ENCODE assay signal across 15 cellular contexts in the genomic region with DNA sequence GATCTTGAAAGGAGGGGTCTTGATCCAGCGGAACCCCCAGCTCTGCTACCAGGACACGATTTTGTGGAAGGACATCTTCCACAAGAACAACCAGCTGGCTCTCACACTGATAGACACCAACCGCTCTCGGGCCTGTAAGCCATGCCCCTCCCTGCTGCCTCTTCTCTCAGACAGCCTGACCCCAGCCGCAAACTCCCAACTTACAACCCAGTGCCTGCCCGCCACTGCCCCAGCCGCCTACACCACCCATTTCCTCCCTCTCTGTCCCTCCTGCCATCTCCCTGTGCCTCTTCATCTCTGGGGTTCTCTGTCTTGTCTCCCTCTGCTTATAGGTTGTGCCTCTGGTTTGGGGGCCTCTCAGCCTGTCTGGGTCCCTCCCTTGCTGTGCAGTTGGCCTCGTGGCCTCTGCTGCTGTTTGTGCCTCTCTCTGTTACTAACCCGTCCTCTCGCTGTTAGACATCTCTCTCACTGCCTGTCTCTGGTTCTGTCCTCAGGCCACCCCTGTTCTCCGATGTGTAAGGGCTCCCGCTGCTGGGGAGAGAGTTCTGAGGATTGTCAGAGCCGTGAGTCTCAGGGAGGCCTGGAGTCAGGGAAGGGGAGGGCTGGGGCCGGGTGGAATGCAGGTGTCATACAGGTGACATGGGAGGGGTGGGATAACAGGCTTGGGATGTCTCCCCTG. TPM values are rescaled to one million over a fixed set of nuclear protein-coding genes. Genes with fewer than 3 reads are reported as not detected.
DNase-seq lines count a peak whose midpoint lies in the region; ATAC-seq and TF ChIP-seq lines count a peak whose summit lies in the region.
"Had no signal": no experiment of that assay in that cellular context is flagged by ENCODE, and none has a peak within 500 bp of the region (broad histone marks: within the 10 kb centered on the region; RNA-seq: fewer than 3 reads in every experiment).

No MANE protein-coding gene starts in this region.

- no peaks in the 10 kb centered on the region for H3K79me2 ChIP-seq in MM.1S (ENCODE audit: low read length)

- H3K4me2 ChIP-seq in MM.1S (ENCODE audit: low read depth, low read length): no peak overlapping the region

- no peaks in the 10 kb centered on the region for H3K9me3 ChIP-seq in MM.1S (replicated peaks; ENCODE audit: insufficient read depth, low read length)

- no peak for DNase-seq in activated CD8-positive, alpha-beta T cell treated with anti-CD3 and anti-CD28 coated beads, Interleukin-2, amount 10 ng/mL, durations not matched to agents 7 days and 5 days
- DNase-seq in activated CD8-positive, alpha-beta T cell treated with anti-CD3 and anti-CD28 coated beads for 36 hours: no peak
- no peak for DNase-seq in activated T-helper 1 cell treated with anti-CD3 and anti-CD28 coated beads, Interleukin-12 subunit alpha, Interleukin-12 subunit beta, Interleukin-2, Interleukin-4 antibody, amounts not matched to agents 30 ng/mL and 10 ng/mL and 1 ng/mL, durations not matched to agents 14 hours and 24 hours and 36 hours (ENCODE audit: low spot score)
- DNase-seq in islet precursor cell: peak; percentile 54
- DNase-seq in MM.1S: no peak
- DNase-seq: 8988T, C1 segment of cervical spinal cord, COR-L47, KG1, NCI-H1092, PC-3 had no signal

- CTCF ChIA-PET in activated CD8-positive, alpha-beta T cell treated with anti-CD3 and anti-CD28 coated beads, Interleukin-2, amount 10 ng/mL, durations not matched to agents 7 days and 5 days (lab: Charles Lee): interaction anchor here (1.1 kb wide), 1 partner anchor 21 kb away, joined by 3 read pairs; a partner anchor contains a TSS
- CTCF ChIA-PET in activated CD8-positive, alpha-beta T cell treated with anti-CD3 and anti-CD28 coated beads for 36 hours (lab: Charles Lee): interaction anchor here (1.1 to 1.9 kb wide), 3 partner anchors 44 to 75 kb away, joined by 4 to 6 read pairs (median 5); no protein-coding TSS in a partner anchor

- no peaks in the 10 kb centered on the region for H3F3A ChIP-seq in MM.1S (ENCODE audit: insufficient read depth, low read length)

- peaks cover 10% of the 10 kb centered on the region for H3K4me1 ChIP-seq in MM.1S (ENCODE audit: low read length)

- H3K36me3 Mint-ChIP-seq in activated CD8-positive, alpha-beta T cell treated with anti-CD3 and anti-CD28 coated beads, Interleukin-2, amount 10 ng/mL, durations not matched to agents 7 days and 5 days (ENCODE audit: low read depth): no peaks in the 10 kb centered on the region
- H3K36me3 Mint-ChIP-seq in activated CD8-positive, alpha-beta T cell treated with anti-CD3 and anti-CD28 coated beads for 36 hours (ENCODE audit: low read depth): no peaks in the 10 kb centered on the region
- no peaks in the 10 kb centered on the region for H3K36me3 Mint-ChIP-seq in activated T-helper 1 cell treated with anti-CD3 and anti-CD28 coated beads, Interleukin-12 subunit alpha, Interleukin-12 subunit beta, Interleukin-2, Interleukin-4 antibody, amounts not matched to agents 30 ng/mL and 10 ng/mL and 1 ng/mL, durations not matched to agents 14 hours and 24 hours and 36 hours (ENCODE audit: low read depth)
- H3K36me3 Mint-ChIP-seq in stimulated activated memory B cell treated with anti-CD40 and anti-IgM and Interleukin-4, amounts not matched to agents 10 μg/mL and 1 μg/mL and 100 μg/mL, for 72 hours: no peaks in the 10 kb centered on the region

- no peaks in the 10 kb centered on the region for H3K36me3 ChIP-seq in MM.1S (replicated peaks; ENCODE audit: insufficient read depth, low read length)

- no peak overlapping the region for H3K27ac ChIP-seq in MM.1S (ENCODE audit: low read length)

- H2AFZ ChIP-seq in MM.1S (ENCODE audit: low read length): no peak overlapping the region

- H3K9me3 Mint-ChIP-seq in activated CD8-positive, alpha-beta T cell treated with anti-CD3 and anti-CD28 coated beads, Interleukin-2, amount 10 ng/mL, durations not matched to agents 7 days and 5 days (ENCODE audit: insufficient read depth): no peaks in the 10 kb centered on the region
- H3K9me3 Mint-ChIP-seq in activated CD8-positive, alpha-beta T cell treated with anti-CD3 and anti-CD28 coated beads for 36 hours: no peaks in the 10 kb centered on the region
- no peaks in the 10 kb centered on the region for H3K9me3 Mint-ChIP-seq in activated T-helper 1 cell treated with anti-CD3 and anti-CD28 coated beads, Interleukin-12 subunit alpha, Interleukin-12 subunit beta, Interleukin-2, Interleukin-4 antibody, amounts not matched to agents 30 ng/mL and 10 ng/mL and 1 ng/mL, durations not matched to agents 14 hours and 24 hours and 36 hours
- H3K9me3 Mint-ChIP-seq in stimulated activated memory B cell treated with anti-CD40 and anti-IgM and Interleukin-4, amounts not matched to agents 10 μg/mL and 1 μg/mL and 100 μg/mL, for 72 hours: no peaks in the 10 kb centered on the region

- no peak for TF ChIP-seq CTCF in activated CD8-positive, alpha-beta T cell treated with anti-CD3 and anti-CD28 coated beads for 36 hours (IDR thresholded peaks at IDR 0.05)
- TF ChIP-seq CTCF in MM.1S (IDR thresholded peaks at IDR 0.05; ENCODE audit: low read length): no peak

- H3K4me3 ChIP-seq in MM.1S (ENCODE audit: low read length): no peak overlapping the region

- ATAC-seq in activated CD8-positive, alpha-beta T cell treated with anti-CD3 and anti-CD28 coated beads, Interleukin-2, amount 10 ng/mL, durations not matched to agents 7 days and 5 days: no peak
- ATAC-seq in activated CD8-positive, alpha-beta T cell treated with anti-CD3 and anti-CD28 coated beads for 36 hours: no peak
- no peak for ATAC-seq in stimulated activated memory B cell treated with anti-CD40 and anti-IgM and Interleukin-4, amounts not matched to agents 10 μg/mL and 1 μg/mL and 100 μg/mL, for 72 hours
- no peak for ATAC-seq in esophagus mucosa
- ATAC-seq in HG02610 (IDR thresholded peaks at IDR 0.05; ENCODE audit: unreplicated experiment): no peak
- ATAC-seq: PC-3 had no signal

- POLR2A ChIA-PET in activated CD8-positive, alpha-beta T cell treated with anti-CD3 and anti-CD28 coated beads, Interleukin-2, amount 10 ng/mL, durations not matched to agents 7 days and 5 days (lab: Charles Lee): interaction anchor here (0.8 kb wide), 1 partner anchor 20 kb away, joined by 4 read pairs; no protein-coding TSS in a partner anchor
- POLR2A ChIA-PET in activated CD8-positive, alpha-beta T cell treated with anti-CD3 and anti-CD28 coated beads for 36 hours (lab: Charles Lee): interaction anchor here (1.0 to 1.4 kb wide), 2 partner anchors 20 to 23 kb away, joined by 4 to 5 read pairs; a partner anchor contains a TSS

- H3K4me3 Mint-ChIP-seq in activated CD8-positive, alpha-beta T cell treated with anti-CD3 and anti-CD28 coated beads, Interleukin-2, amount 10 ng/mL, durations not matched to agents 7 days and 5 days: no peak overlapping the region
- no peak overlapping the region for H3K4me3 Mint-ChIP-seq in activated CD8-positive, alpha-beta T cell treated with anti-CD3 and anti-CD28 coated beads for 36 hours
- H3K4me3 Mint-ChIP-seq in activated T-helper 1 cell treated with anti-CD3 and anti-CD28 coated beads, Interleukin-12 subunit alpha, Interleukin-12 subunit beta, Interleukin-2, Interleukin-4 antibody, amounts not matched to agents 30 ng/mL and 10 ng/mL and 1 ng/mL, durations not matched to agents 14 hours and 24 hours and 36 hours: no peak overlapping the region
- H3K4me3 Mint-ChIP-seq in stimulated activated memory B cell treated with anti-CD40 and anti-IgM and Interleukin-4, amounts not matched to agents 10 μg/mL and 1 μg/mL and 100 μg/mL, for 72 hours: no peak overlapping the region

- no peaks in the 10 kb centered on the region for H4K20me1 ChIP-seq in MM.1S (ENCODE audit: insufficient read depth, low read length)

- peak overlapping the region; percentile 0 for H3K27ac Mint-ChIP-seq in activated CD8-positive, alpha-beta T cell treated with anti-CD3 and anti-CD28 coated beads, Interleukin-2, amount 10 ng/mL, durations not matched to agents 7 days and 5 days
- no peak overlapping the region for H3K27ac Mint-ChIP-seq in activated CD8-positive, alpha-beta T cell treated with anti-CD3 and anti-CD28 coated beads for 36 hours
- H3K27ac Mint-ChIP-seq in activated T-helper 1 cell treated with anti-CD3 and anti-CD28 coated beads, Interleukin-12 subunit alpha, Interleukin-12 subunit beta, Interleukin-2, Interleukin-4 antibody, amounts not matched to agents 30 ng/mL and 10 ng/mL and 1 ng/mL, durations not matched to agents 14 hours and 24 hours and 36 hours: peak overlapping the region; percentile 63
- H3K27ac Mint-ChIP-seq in stimulated activated memory B cell treated with anti-CD40 and anti-IgM and Interleukin-4, amounts not matched to agents 10 μg/mL and 1 μg/mL and 100 μg/mL, for 72 hours: peak overlapping the region; percentile 6

- intact Hi-C loops in activated CD8-positive, alpha-beta T cell treated with anti-CD3 and anti-CD28 coated beads for 36 hours (cut with micrococcal nuclease): no loop called here
- intact Hi-C loops in activated T-helper 1 cell treated with anti-CD3 and anti-CD28 coated beads, Interleukin-12 subunit alpha, Interleukin-12 subunit beta, Interleukin-2, Interleukin-4 antibody, amounts not matched to agents 30 ng/mL and 10 ng/mL and 1 ng/mL, durations not matched to agents 14 hours and 24 hours and 36 hours (cut with micrococcal nuclease): no loop called here

- H3K27me3 ChIP-seq in MM.1S (replicated peaks; ENCODE audit: insufficient read depth, low read length): no peaks in the 10 kb centered on the region

- peaks cover 10% of the 10 kb centered on the region for H3K4me1 Mint-ChIP-seq in activated CD8-positive, alpha-beta T cell treated with anti-CD3 and anti-CD28 coated beads, Interleukin-2, amount 10 ng/mL, durations not matched to agents 7 days and 5 days (ENCODE audit: low read depth)
- H3K4me1 Mint-ChIP-seq in activated CD8-positive, alpha-beta T cell treated with anti-CD3 and anti-CD28 coated beads for 36 hours (ENCODE audit: low read depth): peaks cover 9% of the 10 kb centered on the region
- H3K4me1 Mint-ChIP-seq in activated T-helper 1 cell treated with anti-CD3 and anti-CD28 coated beads, Interleukin-12 subunit alpha, Interleukin-12 subunit beta, Interleukin-2, Interleukin-4 antibody, amounts not matched to agents 30 ng/mL and 10 ng/mL and 1 ng/mL, durations not matched to agents 14 hours and 24 hours and 36 hours (ENCODE audit: low read depth): peaks cover 7% of the 10 kb centered on the region
- H3K4me1 Mint-ChIP-seq in stimulated activated memory B cell treated with anti-CD40 and anti-IgM and Interleukin-4, amounts not matched to agents 10 μg/mL and 1 μg/mL and 100 μg/mL, for 72 hours: peaks cover 25% of the 10 kb centered on the region

- no peak overlapping the region for H3K9ac ChIP-seq in MM.1S (ENCODE audit: low read length)

- no peaks in the 10 kb centered on the region for H3K9me2 ChIP-seq in MM.1S (replicated peaks; ENCODE audit: insufficient read depth, low read length)

- H3K27me3 Mint-ChIP-seq in activated CD8-positive, alpha-beta T cell treated with anti-CD3 and anti-CD28 coated beads, Interleukin-2, amount 10 ng/mL, durations not matched to agents 7 days and 5 days (ENCODE audit: low read depth): no peaks in the 10 kb centered on the region
- H3K27me3 Mint-ChIP-seq in activated CD8-positive, alpha-beta T cell treated with anti-CD3 and anti-CD28 coated beads for 36 hours: no peaks in the 10 kb centered on the region
- H3K27me3 Mint-ChIP-seq in activated T-helper 1 cell treated with anti-CD3 and anti-CD28 coated beads, Interleukin-12 subunit alpha, Interleukin-12 subunit beta, Interleukin-2, Interleukin-4 antibody, amounts not matched to agents 30 ng/mL and 10 ng/mL and 1 ng/mL, durations not matched to agents 14 hours and 24 hours and 36 hours (ENCODE audit: insufficient read depth): no peaks in the 10 kb centered on the region
- no peaks in the 10 kb centered on the region for H3K27me3 Mint-ChIP-seq in stimulated activated memory B cell treated with anti-CD40 and anti-IgM and Interleukin-4, amounts not matched to agents 10 μg/mL and 1 μg/mL and 100 μg/mL, for 72 hours

RNA-seq across cellular contexts. Expression of a gene that starts 9.6 kb away (rescaled TPM):
- total RNA-seq in activated CD8-positive, alpha-beta T cell treated with anti-CD3 and anti-CD28 coated beads, Interleukin-2, amount 10 ng/mL, durations not matched to agents 7 days and 5 days: 1 to 10 TPM; 2.1 to 3.0 TPM
- total RNA-seq in activated CD8-positive, alpha-beta T cell treated with anti-CD3 and anti-CD28 coated beads for 36 hours: 1 to 10 TPM; 5.2 TPM
- total RNA-seq in activated T-helper 1 cell treated with anti-CD3 and anti-CD28 coated beads, Interleukin-12 subunit alpha, Interleukin-12 subunit beta, Interleukin-2, Interleukin-4 antibody, amounts not matched to agents 30 ng/mL and 10 ng/mL and 1 ng/mL, durations not matched to agents 14 hours and 24 hours and 36 hours: 2.5 and 3.0 TPM in 2 replicates
- total RNA-seq in esophagus mucosa: 118 TPM

RNA-seq across cellular contexts. Expression of a gene that starts 20.9 kb away (rescaled TPM):
- total RNA-seq in activated CD8-positive, alpha-beta T cell treated with anti-CD3 and anti-CD28 coated beads, Interleukin-2, amount 10 ng/mL, durations not matched to agents 7 days and 5 days: 10 to 100 TPM; 44.0 to 44.6 TPM
- total RNA-seq in activated CD8-positive, alpha-beta T cell treated with anti-CD3 and anti-CD28 coated beads for 36 hours: 10 to 100 TPM; 32.5 to 34.0 TPM
- 33.3 and 37.1 TPM in 2 replicates for total RNA-seq in activated T-helper 1 cell treated with anti-CD3 and anti-CD28 coated beads, Interleukin-12 subunit alpha, Interleukin-12 subunit beta, Interleukin-2, Interleukin-4 antibody, amounts not matched to agents 30 ng/mL and 10 ng/mL and 1 ng/mL, durations not matched to agents 14 hours and 24 hours and 36 hours
- 44.3 TPM for total RNA-seq in esophagus mucosa

RNA-seq across cellular contexts. Expression of a gene that starts 21.6 kb away (rescaled TPM):
- total RNA-seq in activated CD8-positive, alpha-beta T cell treated with anti-CD3 and anti-CD28 coated beads, Interleukin-2, amount 10 ng/mL, durations not matched to agents 7 days and 5 days: 10 to 100 TPM; 12.3 to 14.7 TPM
- total RNA-seq in activated CD8-positive, alpha-beta T cell treated with anti-CD3 and anti-CD28 coated beads for 36 hours: 1 to 10 TPM; 6.4 to 7.4 TPM
- 14.4 and 16.9 TPM in 2 replicates for total RNA-seq in activated T-helper 1 cell treated with anti-CD3 and anti-CD28 coated beads, Interleukin-12 subunit alpha, Interleukin-12 subunit beta, Interleukin-2, Interleukin-4 antibody, amounts not matched to agents 30 ng/mL and 10 ng/mL and 1 ng/mL, durations not matched to agents 14 hours and 24 hours and 36 hours
- total RNA-seq in esophagus mucosa: 22.4 TPM

RNA-seq across cellular contexts. Expression of a gene that starts 28.3 kb away (rescaled TPM):
- under 1 TPM in 1 of 2 experiments, not detected in 1; 0.37 TPM for total RNA-seq in activated CD8-positive, alpha-beta T cell treated with anti-CD3 and anti-CD28 coated beads, Interleukin-2, amount 10 ng/mL, durations not matched to agents 7 days and 5 days
- 1 to 10 TPM in 1 of 2 experiments, not detected in 1; 1.2 TPM for total RNA-seq in activated CD8-positive, alpha-beta T cell treated with anti-CD3 and anti-CD28 coated beads for 36 hours
- 0.64 and 0.73 TPM in 2 replicates for total RNA-seq in activated T-helper 1 cell treated with anti-CD3 and anti-CD28 coated beads, Interleukin-12 subunit alpha, Interleukin-12 subunit beta, Interleukin-2, Interleukin-4 antibody, amounts not matched to agents 30 ng/mL and 10 ng/mL and 1 ng/mL, durations not matched to agents 14 hours and 24 hours and 36 hours
- total RNA-seq in esophagus mucosa: 45.3 TPM
- total RNA-seq: M059J had no signal

RNA-seq across cellular contexts. Expression of a gene that starts 41.2 kb away (rescaled TPM):
- not detected for total RNA-seq in activated CD8-positive, alpha-beta T cell treated with anti-CD3 and anti-CD28 coated beads, Interleukin-2, amount 10 ng/mL, durations not matched to agents 7 days and 5 days
- under 1 TPM in 1 of 2 experiments, not detected in 1; 0.40 TPM for total RNA-seq in activated CD8-positive, alpha-beta T cell treated with anti-CD3 and anti-CD28 coated beads for 36 hours
- not detected in 2 replicates for total RNA-seq in activated T-helper 1 cell treated with anti-CD3 and anti-CD28 coated beads, Interleukin-12 subunit alpha, Interleukin-12 subunit beta, Interleukin-2, Interleukin-4 antibody, amounts not matched to agents 30 ng/mL and 10 ng/mL and 1 ng/mL, durations not matched to agents 14 hours and 24 hours and 36 hours
- total RNA-seq in esophagus mucosa: 1.1 TPM
- total RNA-seq: M059J had no signal

Comparison
In these comparisons a context has a peak if more than half of its experiments do, and no peak if none do; other contexts are left out.
1. RNA of a gene that starts 9.6 kb away (total RNA-seq): 118 TPM in esophagus mucosa (single experiment); 5.2 TPM in activated CD8-positive, alpha-beta T cell treated with anti-CD3 and anti-CD28 coated beads for 36 hours, 2.1 to 3.0 TPM in activated CD8-positive, alpha-beta T cell treated with anti-CD3 and anti-CD28 coated beads, Interleukin-2, amount 10 ng/mL, durations not matched to agents 7 days and 5 days and 2.5 to 3.0 TPM in activated T-helper 1 cell treated with anti-CD3 and anti-CD28 coated beads, Interleukin-12 subunit alpha, Interleukin-12 subunit beta, Interleukin-2, Interleukin-4 antibody, amounts not matched to agents 30 ng/mL and 10 ng/mL and 1 ng/mL, durations not matched to agents 14 hours and 24 hours and 36 hours; every median in the first group is over 10 times any median in the second.